1 cellular context compared by ENCODE assay signal in the genomic region with DNA sequence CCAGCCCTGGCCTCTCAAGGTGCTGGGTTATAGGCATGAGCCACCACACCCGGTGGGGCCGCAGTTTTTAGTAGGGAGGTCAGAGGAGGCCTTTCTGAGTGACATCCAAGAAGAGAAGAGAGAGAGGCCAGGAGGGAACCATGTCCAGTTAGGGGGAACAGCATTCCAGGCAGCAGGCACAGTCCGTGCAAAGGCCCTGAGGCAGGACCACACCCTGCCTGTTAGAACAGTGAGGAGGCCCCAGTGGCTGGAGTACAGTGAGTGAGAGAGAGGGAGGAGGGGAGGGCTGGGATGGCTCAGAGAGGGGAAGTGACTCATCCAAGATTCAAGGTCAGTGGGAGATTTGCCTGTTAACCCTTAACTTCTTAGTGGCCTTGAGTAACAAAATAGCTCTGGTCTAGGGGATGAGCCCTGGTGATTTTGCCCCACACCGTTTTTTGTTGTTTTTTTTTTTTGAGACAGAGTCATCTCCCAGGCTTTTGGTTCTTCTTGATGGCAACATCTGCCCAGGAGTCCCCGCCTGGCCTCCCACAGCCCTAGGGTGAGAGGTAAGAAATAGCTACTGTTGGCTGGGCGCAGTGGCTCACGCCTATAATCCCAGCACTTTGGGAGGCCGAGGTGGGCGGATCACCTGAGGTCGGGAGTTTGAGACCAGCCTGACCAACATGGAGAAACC.
A peak's percentile ranks its signal among the peaks of the same experiment; 100 is the strongest.
TF ChIP-seq lines count a peak whose summit lies in the region.

No MANE protein-coding gene starts in this region.

TF ChIP-seq in HCT116, 20 proteins besides CTCF, POLR2A, EP300 and RAD21 (continued from another document):
- TF ChIP-seq, protein P1, sequence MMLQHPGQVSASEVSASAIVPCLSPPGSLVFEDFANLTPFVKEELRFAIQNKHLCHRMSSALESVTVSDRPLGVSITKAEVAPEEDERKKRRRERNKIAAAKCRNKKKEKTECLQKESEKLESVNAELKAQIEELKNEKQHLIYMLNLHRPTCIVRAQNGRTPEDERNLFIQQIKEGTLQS (IDR thresholded peaks at IDR 0.05): no peak
- TF ChIP-seq FOSL1 (IDR thresholded peaks at IDR 0.05; ENCODE audit: low read depth) (peak; percentile 96), ZFX (IDR thresholded peaks at IDR 0.05) (peak; percentile 35; the same call in 1 of the 2 replicates), CBX3 (IDR thresholded peaks at IDR 0.05; ENCODE audit: low read depth) (peak; percentile 100), SP1 (IDR thresholded peaks at IDR 0.05; ENCODE audit: low read depth) (peak; percentile 97), YY1 (IDR thresholded peaks at IDR 0.05; ENCODE audit: extremely low read depth, insufficient replicate concordance, low read depth, low read length) (no peak), ZNF274 (IDR thresholded peaks at IDR 0.05; ENCODE audit: low read depth, low read length) (no peak), SRF (IDR thresholded peaks at IDR 0.05; ENCODE audit: low read depth) (no peak), EZH2 (IDR thresholded peaks at IDR 0.05) (no peak), CEBPB (IDR thresholded peaks at IDR 0.05; ENCODE audit: low read depth) (no peak), EZH2phosphoT487 (IDR thresholded peaks at IDR 0.05; ENCODE audit: borderline replicate concordance) (no peak), POLR2AphosphoS5 (IDR thresholded peaks at IDR 0.05; ENCODE audit: low read depth, low read length) (peak; percentile 75), EGR1 (IDR thresholded peaks at IDR 0.05; ENCODE audit: low read depth) (peak; percentile 40), JUND (IDR thresholded peaks at IDR 0.05) (peak; percentile 98), SIN3A (IDR thresholded peaks at IDR 0.05; ENCODE audit: low read depth) (no peak; the same call in 1 of the 2 replicates), ELF1 (IDR thresholded peaks at IDR 0.05; ENCODE audit: borderline replicate concordance, low read depth) (no peak)
- TF ChIP-seq, protein P2, sequence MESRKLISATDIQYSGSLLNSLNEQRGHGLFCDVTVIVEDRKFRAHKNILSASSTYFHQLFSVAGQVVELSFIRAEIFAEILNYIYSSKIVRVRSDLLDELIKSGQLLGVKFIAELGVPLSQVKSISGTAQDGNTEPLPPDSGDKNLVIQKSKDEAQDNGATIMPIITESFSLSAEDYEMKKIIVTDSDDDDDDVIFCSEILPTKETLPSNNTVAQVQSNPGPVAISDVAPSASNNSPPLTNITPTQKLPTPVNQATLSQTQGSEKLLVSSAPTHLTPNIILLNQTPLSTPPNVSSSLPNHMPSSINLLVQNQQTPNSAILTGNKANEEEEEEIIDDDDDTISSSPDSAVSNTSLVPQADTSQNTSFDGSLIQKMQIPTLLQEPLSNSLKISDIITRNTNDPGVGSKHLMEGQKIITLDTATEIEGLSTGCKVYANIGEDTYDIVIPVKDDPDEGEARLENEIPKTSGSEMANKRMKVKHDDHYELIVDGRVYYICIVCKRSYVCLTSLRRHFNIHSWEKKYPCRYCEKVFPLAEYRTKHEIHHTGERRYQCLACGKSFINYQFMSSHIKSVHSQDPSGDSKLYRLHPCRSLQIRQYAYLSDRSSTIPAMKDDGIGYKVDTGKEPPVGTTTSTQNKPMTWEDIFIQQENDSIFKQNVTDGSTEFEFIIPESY (IDR thresholded peaks at IDR 0.05; ENCODE audit: extremely low read depth, insufficient replicate concordance, low read length): no peak
- TF ChIP-seq, protein P3, sequence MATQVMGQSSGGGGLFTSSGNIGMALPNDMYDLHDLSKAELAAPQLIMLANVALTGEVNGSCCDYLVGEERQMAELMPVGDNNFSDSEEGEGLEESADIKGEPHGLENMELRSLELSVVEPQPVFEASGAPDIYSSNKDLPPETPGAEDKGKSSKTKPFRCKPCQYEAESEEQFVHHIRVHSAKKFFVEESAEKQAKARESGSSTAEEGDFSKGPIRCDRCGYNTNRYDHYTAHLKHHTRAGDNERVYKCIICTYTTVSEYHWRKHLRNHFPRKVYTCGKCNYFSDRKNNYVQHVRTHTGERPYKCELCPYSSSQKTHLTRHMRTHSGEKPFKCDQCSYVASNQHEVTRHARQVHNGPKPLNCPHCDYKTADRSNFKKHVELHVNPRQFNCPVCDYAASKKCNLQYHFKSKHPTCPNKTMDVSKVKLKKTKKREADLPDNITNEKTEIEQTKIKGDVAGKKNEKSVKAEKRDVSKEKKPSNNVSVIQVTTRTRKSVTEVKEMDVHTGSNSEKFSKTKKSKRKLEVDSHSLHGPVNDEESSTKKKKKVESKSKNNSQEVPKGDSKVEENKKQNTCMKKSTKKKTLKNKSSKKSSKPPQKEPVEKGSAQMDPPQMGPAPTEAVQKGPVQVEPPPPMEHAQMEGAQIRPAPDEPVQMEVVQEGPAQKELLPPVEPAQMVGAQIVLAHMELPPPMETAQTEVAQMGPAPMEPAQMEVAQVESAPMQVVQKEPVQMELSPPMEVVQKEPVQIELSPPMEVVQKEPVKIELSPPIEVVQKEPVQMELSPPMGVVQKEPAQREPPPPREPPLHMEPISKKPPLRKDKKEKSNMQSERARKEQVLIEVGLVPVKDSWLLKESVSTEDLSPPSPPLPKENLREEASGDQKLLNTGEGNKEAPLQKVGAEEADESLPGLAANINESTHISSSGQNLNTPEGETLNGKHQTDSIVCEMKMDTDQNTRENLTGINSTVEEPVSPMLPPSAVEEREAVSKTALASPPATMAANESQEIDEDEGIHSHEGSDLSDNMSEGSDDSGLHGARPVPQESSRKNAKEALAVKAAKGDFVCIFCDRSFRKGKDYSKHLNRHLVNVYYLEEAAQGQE (IDR thresholded peaks at IDR 0.05; ENCODE audit: low read depth): no peak
- TF ChIP-seq, protein P4, sequence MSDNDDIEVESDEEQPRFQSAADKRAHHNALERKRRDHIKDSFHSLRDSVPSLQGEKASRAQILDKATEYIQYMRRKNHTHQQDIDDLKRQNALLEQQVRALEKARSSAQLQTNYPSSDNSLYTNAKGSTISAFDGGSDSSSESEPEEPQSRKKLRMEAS (IDR thresholded peaks at IDR 0.05): peak; percentile 85; the same call in 1 of the 2 replicates
TF ChIP-seq in HCT116: peak in this region for 9.
